ENCODE assay signal across 18 cellular contexts in genomic region chr22:34344702-34345101, GRCh38.
A peak's percentile ranks its signal among the peaks of the same experiment; 100 is the strongest.
DNase-seq lines count a peak whose midpoint lies in the region; ATAC-seq, FAIRE-seq and TF ChIP-seq lines count a peak whose summit lies in the region.
"Had no signal": no experiment of that assay in that cellular context is flagged by ENCODE, and none has a peak within 500 bp of the region (broad histone marks: within the 10 kb centered on the region; RNA-seq: fewer than 3 reads in every experiment).

No MANE protein-coding gene starts in this region.

- POLR2A ChIA-PET in HepG2 (lab: Yijun Ruan, JAX), result no interaction called here

- no peak for TF ChIP-seq RAD21 in HepG2 (CRISPR knock-in tag; IDR thresholded peaks at IDR 0.05)

- TF ChIP-seq CTCF in HepG2 (CRISPR knock-in tag; IDR thresholded peaks at IDR 0.05) (peak; percentile 24; the same call in 1 of the 2 replicates), right lobe of liver (IDR thresholded peaks at IDR 0.05) (no peak), endothelial cell (IDR thresholded peaks at IDR 0.05; ENCODE audit: unreplicated experiment) (no peak), neural progenitor cell (IDR thresholded peaks at IDR 0.05) (peak; percentile 21)

- TF ChIP-seq EP300 in HepG2 (IDR thresholded peaks at IDR 0.05; ENCODE audit: low read depth in 2 of 2, low read length in 2 of 2) (no peak), HepG2 (CRISPR knock-in tag; IDR thresholded peaks at IDR 0.05; ENCODE audit: borderline replicate concordance) (no peak)

- H4K20me1 ChIP-seq in HepG2 (ENCODE audit: insufficient read depth, low read length) (no peaks in the 10 kb centered on the region), neural progenitor cell (ENCODE audit: low read depth) (no peaks in the 10 kb centered on the region)
- H4K20me1 ChIP-seq: BLaER1 had no signal

- peak; percentile 1 for DNase-seq in SIG-M5 treated with dmso at 0.1 percent for 504 hours (lab: John Stamatoyannopoulos, UW; ENCODE audit: unreplicated experiment)
- no peak for DNase-seq in SIG-M5 (lab: John Stamatoyannopoulos, UW)
- DNase-seq in HepG2 (ENCODE audit: low spot score), result no peak
- no peak for DNase-seq in right lobe of liver
- DNase-seq in endothelial cell (ENCODE audit: low spot score), result no peak
- DNase-seq in neural progenitor cell (ENCODE audit: low spot score), result peak; percentile 13
- DNase-seq in activated T-cell treated with anti-CD3 and anti-CD28 coated beads, Interleukin-2, amount 50 U/mL, for 72 hours, result no peak
- DNase-seq: 8988T; AML-193; Calu3; CD4-positive, CD25-positive, alpha-beta regulatory T cell; DMS 273 treated with DMSO at 0.1 percent for 48 hours; HCEC 1CT; HFFc6 had no signal

- peaks cover 12% of the 10 kb centered on the region for H3F3A ChIP-seq in neural progenitor cell (ENCODE audit: low read depth)

- in situ Hi-C loops in HepG2 (cut with HindIII; ENCODE audit: extremely low pct_ligation_motif_present, low pct_unique_long_range_greater_than_20kb), result no loop called here

- H3K27ac Mint-ChIP-seq in endothelial cell (ENCODE audit: unreplicated experiment) (peak overlapping the region; percentile 42), neural progenitor cell (no peak overlapping the region)
- H3K27ac Mint-ChIP-seq in activated T-cell treated with anti-CD3 and anti-CD28 coated beads, Interleukin-2, amount 50 U/mL, for 72 hours, result no peak overlapping the region
- H3K27ac Mint-ChIP-seq: HFFc6 had no signal

- 15% methylated on average over 1 of the region's 1 CpG for WGBS in HepG2 (ENCODE audit: low lambda C conversion rate)
- 0% methylated on average over 1 of the region's 1 CpG for WGBS in right lobe of liver (ENCODE audit: insufficient coverage, low coverage, low lambda C conversion rate, missing lambda C conversion rate)

- FAIRE-seq in HepG2 (lab: Jason Lieb, UNC), result no peak
- FAIRE-seq: GM12878, GM18507 had no signal

- H3K4me2 ChIP-seq in HepG2 (ENCODE audit: low read depth, low read length) (no peak overlapping the region), neural progenitor cell (no peak overlapping the region)
- H3K4me2 ChIP-seq: BLaER1 had no signal

- H3K36me3 Mint-ChIP-seq in endothelial cell (ENCODE audit: low read depth, unreplicated experiment) (no peaks in the 10 kb centered on the region), neural progenitor cell (no peaks in the 10 kb centered on the region)
- no peaks in the 10 kb centered on the region for H3K36me3 Mint-ChIP-seq in activated T-cell treated with anti-CD3 and anti-CD28 coated beads, Interleukin-2, amount 50 U/mL, for 72 hours (ENCODE audit: insufficient read depth in 2 of 2)
- H3K36me3 Mint-ChIP-seq: CD4-positive, CD25-positive, alpha-beta regulatory T cell had no signal

- peaks cover 26% of the 10 kb centered on the region for H3K9me3 Mint-ChIP-seq in endothelial cell (ENCODE audit: unreplicated experiment)
- no peaks in the 10 kb centered on the region for H3K9me3 Mint-ChIP-seq in neural progenitor cell
- H3K9me3 Mint-ChIP-seq in activated T-cell treated with anti-CD3 and anti-CD28 coated beads, Interleukin-2, amount 50 U/mL, for 72 hours, result peaks cover 0 to 5% of the 10 kb centered on the region in 2 donors

- H3K27me3 Mint-ChIP-seq in endothelial cell (ENCODE audit: unreplicated experiment) (peaks cover 2% of the 10 kb centered on the region), neural progenitor cell (ENCODE audit: insufficient read depth, low read depth) (no peaks in the 10 kb centered on the region)
- no peaks in the 10 kb centered on the region for H3K27me3 Mint-ChIP-seq in activated T-cell treated with anti-CD3 and anti-CD28 coated beads, Interleukin-2, amount 50 U/mL, for 72 hours (ENCODE audit: low read depth)
- H3K27me3 Mint-ChIP-seq: CD4-positive, CD25-positive, alpha-beta regulatory T cell had no signal

- TF ChIP-seq POLR2A in HepG2 (IDR thresholded peaks at IDR 0.05; ENCODE audit: insufficient read depth in 1 of 2, low read depth in 2 of 2, low read length in 2 of 2) (no peak), right lobe of liver (IDR thresholded peaks at IDR 0.05) (no peak)

- no peaks in the 10 kb centered on the region for H3K4me1 ChIP-seq in HepG2 (ENCODE audit: insufficient read depth, low read length)
- no peaks in the 10 kb centered on the region for H3K4me1 ChIP-seq in right lobe of liver
- H3K4me1 ChIP-seq in neural progenitor cell, result peaks cover 14% of the 10 kb centered on the region
- H3K4me1 ChIP-seq: BLaER1 had no signal

- H3K9me3 ChIP-seq in HepG2 (ENCODE audit: low read length) (no peaks in the 10 kb centered on the region), right lobe of liver (no peaks in the 10 kb centered on the region), neural progenitor cell (ENCODE audit: low read depth) (no peaks in the 10 kb centered on the region)
- H3K9me3 ChIP-seq: BLaER1 had no signal

- H3K4me3 ChIP-seq in HepG2 (replicated peaks in 1 of 3; ENCODE audit: insufficient read depth in 1 of 3, low read depth in 2 of 3, low read length in 3 of 3) (no peak overlapping the region), right lobe of liver (no peak overlapping the region), neural progenitor cell (no peak overlapping the region)
- H3K4me3 ChIP-seq: BLaER1, GM12878 had no signal

- no peaks in the 10 kb centered on the region for H3K79me2 ChIP-seq in HepG2 (ENCODE audit: insufficient read depth, low read length)
- no peaks in the 10 kb centered on the region for H3K79me2 ChIP-seq in neural progenitor cell (ENCODE audit: low read depth)

- H3K36me3 ChIP-seq in HepG2 (replicated peaks in 1 of 2; ENCODE audit: control insufficient read depth in 1 of 2, insufficient read depth in 2 of 2, low read length in 2 of 2) (no peaks in the 10 kb centered on the region), right lobe of liver (no peaks in the 10 kb centered on the region), neural progenitor cell (no peaks in the 10 kb centered on the region)
- H3K36me3 ChIP-seq: BLaER1 had no signal

- intact Hi-C loops in HepG2 (cut with micrococcal nuclease; ENCODE audit: unreplicated experiment) (no loop called here), right lobe of liver (cut with DNase I) (no loop called here)

- no peak overlapping the region for H3K9ac ChIP-seq in HepG2 (ENCODE audit: insufficient read depth, low read depth, low read length)
- no peak overlapping the region for H3K9ac ChIP-seq in neural progenitor cell
- H3K9ac ChIP-seq: BLaER1 had no signal

- H3K4me1 Mint-ChIP-seq in endothelial cell (ENCODE audit: unreplicated experiment), result no peaks in the 10 kb centered on the region
- peaks cover 2% of the 10 kb centered on the region for H3K4me1 Mint-ChIP-seq in neural progenitor cell
- no peaks in the 10 kb centered on the region for H3K4me1 Mint-ChIP-seq in activated T-cell treated with anti-CD3 and anti-CD28 coated beads, Interleukin-2, amount 50 U/mL, for 72 hours (ENCODE audit: low read depth)
- H3K4me1 Mint-ChIP-seq: CD4-positive, CD25-positive, alpha-beta regulatory T cell had no signal

- no TSS peak for BruUV-seq in HepG2 (replicated peaks; lab: Mats Ljungman, UMichigan)

- ATAC-seq in HepG2 (no peak), right lobe of liver (no peak), GM18907 (IDR thresholded peaks at IDR 0.05; ENCODE audit: unreplicated experiment) (no peak)
- ATAC-seq in activated T-cell treated with anti-CD3 and anti-CD28 coated beads, Interleukin-2, amount 50 U/mL, for 72 hours (replicated peaks in 1 of 2), result no peak
- ATAC-seq: GM12878 had no signal

- no peak overlapping the region for H3K27ac ChIP-seq in HepG2 (ENCODE audit: extremely low read length, insufficient read depth, low read length)
- no peak overlapping the region for H3K27ac ChIP-seq in right lobe of liver
- no peak overlapping the region for H3K27ac ChIP-seq in neural progenitor cell
- H3K27ac ChIP-seq: BLaER1 had no signal

- CTCF ChIA-PET in HepG2 (lab: Yijun Ruan, JAX; ENCODE audit: low intra/inter-chr PET ratio, low total read pairs), result no interaction called here

- H3K27me3 ChIP-seq in HepG2 (ENCODE audit: control insufficient read depth in 1 of 2, insufficient read depth in 2 of 2, low read length in 2 of 2), result no peaks in the 10 kb centered on the region
- no peaks in the 10 kb centered on the region for H3K27me3 ChIP-seq in right lobe of liver
- no peaks in the 10 kb centered on the region for H3K27me3 ChIP-seq in neural progenitor cell
- H3K27me3 ChIP-seq: BLaER1 had no signal

- H2AFZ ChIP-seq in HepG2 (ENCODE audit: low read length) (no peak overlapping the region), neural progenitor cell (replicated peaks) (no peak overlapping the region)

- no peak overlapping the region for H3K4me3 Mint-ChIP-seq in endothelial cell (ENCODE audit: unreplicated experiment)
- no peak overlapping the region for H3K4me3 Mint-ChIP-seq in neural progenitor cell
- no peak overlapping the region for H3K4me3 Mint-ChIP-seq in activated T-cell treated with anti-CD3 and anti-CD28 coated beads, Interleukin-2, amount 50 U/mL, for 72 hours
- H3K4me3 Mint-ChIP-seq: HFFc6 had no signal

TF ChIP-seq in HepG2, 621 proteins besides CTCF, POLR2A, EP300 and RAD21:
- TF ChIP-seq STAG1 (CRISPR knock-in tag; IDR thresholded peaks at IDR 0.05) (0 out of 2 replicates have a peak, but pooled peaks have one; percentile 5), ZNF883 (CRISPR knock-in tag; IDR thresholded peaks at IDR 0.05; ENCODE audit: not compliant biosample characterization) (no peak)

Comparison
In these comparisons a context has a peak if more than half of its experiments do, and no peak if none do; other contexts are left out.
1. DNase-seq: peak in SIG-M5 treated with dmso at 0.1 percent for 504 hours (single experiment) and neural progenitor cell (single experiment); none in SIG-M5 (single experiment), HepG2 (single experiment), right lobe of liver (0 of 3), endothelial cell (single experiment) and activated T-cell treated with anti-CD3 and anti-CD28 coated beads, Interleukin-2, amount 50 U/mL, for 72 hours (0 of 2).
2. CTCF ChIP-seq: peak in HepG2 (single experiment) and neural progenitor cell (single experiment); none in right lobe of liver (0 of 4) and endothelial cell (single experiment).